Comparison of ENCODE assay signal across 8 cellular contexts in the genomic region with DNA sequence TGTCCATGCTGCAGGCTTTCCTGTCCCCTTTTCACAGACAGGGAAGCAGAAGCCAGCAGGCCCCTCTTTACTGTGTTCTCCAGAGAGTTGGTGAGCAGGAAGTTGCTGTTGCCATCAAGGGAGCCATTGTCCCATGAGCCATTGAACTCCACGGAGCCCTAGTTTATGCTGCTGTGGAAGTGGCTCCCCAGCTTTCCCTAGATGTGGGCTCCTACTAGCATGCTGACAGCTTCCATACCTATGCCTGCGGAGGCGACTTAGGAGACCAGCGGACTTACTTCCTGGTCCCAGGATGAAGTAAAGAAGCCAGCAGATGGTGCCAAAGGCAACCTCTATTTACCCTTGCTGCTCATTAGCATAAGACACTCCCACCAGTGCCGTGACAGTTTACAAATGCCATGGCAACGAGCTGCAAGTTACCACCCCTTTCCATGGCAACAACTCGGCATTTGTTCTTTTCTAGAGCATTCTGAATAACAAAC. TPM values are rescaled to one million over a fixed set of nuclear protein-coding genes. Genes with fewer than 3 reads are reported as not detected.
DNase-seq lines count a peak whose midpoint lies in the region; ATAC-seq and TF ChIP-seq lines count a peak whose summit lies in the region.

No MANE protein-coding gene starts in this region.

- H3K36me3 ChIP-seq in Panc1 (ENCODE audit: control insufficient read depth, insufficient read depth, low read length): no peaks in the 10 kb centered on the region
- no peaks in the 10 kb centered on the region for H3K36me3 ChIP-seq in sigmoid colon

- DNase-seq in AG10803 (ENCODE audit: low read depth): peak; percentile 53
- peak; percentile 53 for DNase-seq in GM12865 (ENCODE audit: low read depth)
- DNase-seq in Panc1 (ENCODE audit: low read depth, low spot score): no peak
- peak; percentile 92 for DNase-seq in fibroblast of villous mesenchyme (ENCODE audit: low read depth)
- no peak for DNase-seq in sigmoid colon
- DNase-seq in activated gamma-delta T cell treated with Interleukin-2 at 50 U/mL for 16 hours: no peak

- POLR2A ChIA-PET in Panc1 (lab: Charles Lee): no interaction called here

- no peak overlapping the region for H3K4me3 ChIP-seq in AG10803 (ENCODE audit: low read length)
- H3K4me3 ChIP-seq in GM12865 (ENCODE audit: low read depth, low read length): no peak overlapping the region
- no peak overlapping the region for H3K4me3 ChIP-seq in Panc1 (ENCODE audit: low read depth in 2 of 2, low read length in 2 of 2)
- no peak overlapping the region for H3K4me3 ChIP-seq in fibroblast of villous mesenchyme (ENCODE audit: low read depth, low read length)
- H3K4me3 ChIP-seq in sigmoid colon: no peak overlapping the region

- in situ Hi-C loops in Panc1 (cut with HindIII; ENCODE audit: low pct_unique_long_range_greater_than_20kb, low sequenced_read_pairs): no loop called here

- CTCF ChIA-PET in Panc1 (lab: Charles Lee): no interaction called here

- TF ChIP-seq POLR2A in sigmoid colon (IDR thresholded peaks at IDR 0.05): no peak

- peaks cover 13% of the 10 kb centered on the region; the same call in 1 of the 2 replicates for H3K9me3 ChIP-seq in Panc1 (ENCODE audit: control insufficient read depth, insufficient read depth, low read depth, low read length)
- peaks cover 0 to 4% (median 0%) of the 10 kb centered on the region in 4 donors for H3K9me3 ChIP-seq in sigmoid colon

- H3K4me1 ChIP-seq in Panc1 (ENCODE audit: control insufficient read depth, insufficient read depth, low read length) (peaks cover 32% of the 10 kb centered on the region), sigmoid colon (no peaks in the 10 kb centered on the region)

- no peak for TF ChIP-seq CTCF in AG10803 (conservative IDR thresholded peaks at IDR 0.05; ENCODE audit: low read length)
- TF ChIP-seq CTCF in GM12865 (IDR thresholded peaks at IDR 0.05; ENCODE audit: insufficient read depth, low read depth, low read length, missing control alignments): no peak
- 0 out of 2 replicates have a peak, but pooled peaks have one; percentile 19 for TF ChIP-seq CTCF in Panc1 (IDR thresholded peaks at IDR 0.05)
- TF ChIP-seq CTCF in fibroblast of villous mesenchyme (IDR thresholded peaks at IDR 0.05; ENCODE audit: insufficient read depth, low read depth, low read length): peak; percentile 33
- TF ChIP-seq CTCF in sigmoid colon (IDR thresholded peaks at IDR 0.05): no peak

- no TSS peak for BruUV-seq in Panc1 (replicated peaks; lab: Mats Ljungman, UMichigan)

- intact Hi-C loops in Panc1 (cut with micrococcal nuclease; ENCODE audit: unreplicated experiment): no loop called here
- intact Hi-C loops in sigmoid colon (cut with DNase I): no loop called here

- H3K27me3 ChIP-seq in Panc1 (ENCODE audit: control insufficient read depth, insufficient read depth, low read length) (no peaks in the 10 kb centered on the region), sigmoid colon (peaks cover 0 to 13% (median 7%) of the 10 kb centered on the region in 3 donors)

- WGBS in sigmoid colon, 2 donors: 24 to 54% methylated on average over 7 of the region's 7 CpGs

- TF ChIP-seq EP300 in sigmoid colon (IDR thresholded peaks at IDR 0.05): no peak

- ATAC-seq in Panc1 (no peak; the same call in 1 of the 2 replicates), GM19023 (IDR thresholded peaks at IDR 0.05; ENCODE audit: unreplicated experiment) (no peak), GM18498 (IDR thresholded peaks at IDR 0.05; ENCODE audit: unreplicated experiment) (no peak)

- H3K27ac ChIP-seq in Panc1 (ENCODE audit: low read length) (peak overlapping the region; percentile 78), sigmoid colon (no peak overlapping the region)

RNA-seq across cellular contexts. Expression of a gene that starts 30.8 kb away (rescaled TPM):
- total RNA-seq in Panc1 (2021; ENCODE audit: unreplicated experiment) (695 TPM), fibroblast of villous mesenchyme (120 and 172 TPM in 2 replicates), sigmoid colon (100 to 1,000 TPM in 1 of 4 donors, 10 to 100 TPM in 3; 71.7 to 118 (median 85.3) TPM)
- 830 TPM for polyA plus RNA-seq in Panc1 (2012; ENCODE audit: insufficient read length)
- 100 to 1,000 TPM; 296 to 515 (median 374) TPM for polyA plus RNA-seq in sigmoid colon

RNA-seq across cellular contexts. Expression of a gene that starts 43.0 kb away (rescaled TPM):
- 151 TPM for total RNA-seq in Panc1 (2021; ENCODE audit: unreplicated experiment)
- 146 TPM for polyA plus RNA-seq in Panc1 (2012; ENCODE audit: insufficient read length)
- total RNA-seq in fibroblast of villous mesenchyme: 22.0 and 24.5 TPM in 2 replicates
- 10 to 100 TPM; 33.5 to 46.5 (median 40.5) TPM for total RNA-seq in sigmoid colon
- 10 to 100 TPM; 49.9 to 61.9 (median 55.0) TPM for polyA plus RNA-seq in sigmoid colon

Comparison
In these comparisons a context has a peak if more than half of its experiments do, and no peak if none do; other contexts are left out.
1. DNase-seq: peak in AG10803 (single experiment), GM12865 (single experiment) and fibroblast of villous mesenchyme (single experiment); none in Panc1 (single experiment), sigmoid colon (single experiment) and activated gamma-delta T cell treated with Interleukin-2 at 50 U/mL for 16 hours (single experiment).
2. CTCF ChIP-seq: peak in Panc1 (single experiment) and fibroblast of villous mesenchyme (single experiment); none in AG10803 (single experiment), GM12865 (single experiment) and sigmoid colon (0 of 4).